Comparison of ENCODE assay signal across 26 cellular contexts in the genomic region with DNA sequence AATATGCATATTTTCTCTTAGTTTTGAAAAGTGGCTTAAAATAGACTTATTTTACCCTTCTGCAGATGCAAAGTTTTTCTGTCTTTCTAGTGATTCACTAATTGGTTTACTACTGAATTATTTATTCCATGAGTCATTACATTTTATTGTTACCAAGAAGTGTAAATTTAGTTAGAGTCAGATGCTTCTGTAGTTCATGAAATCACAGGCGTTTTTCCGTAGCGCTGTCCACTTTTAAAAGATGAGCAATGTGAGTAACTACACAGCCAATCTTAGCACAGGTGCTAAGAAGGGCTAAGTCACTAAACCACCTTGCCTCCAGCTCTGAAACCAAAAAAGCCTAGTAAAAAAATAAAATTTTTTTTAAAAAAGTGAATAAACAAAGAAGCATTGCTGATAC. TPM values are rescaled to one million over a fixed set of nuclear protein-coding genes. Genes with fewer than 3 reads are reported as not detected.
DNase-seq lines count a peak whose midpoint lies in the region; ATAC-seq, FAIRE-seq and TF ChIP-seq lines count a peak whose summit lies in the region.
"Had no signal": no experiment of that assay in that cellular context is flagged by ENCODE, and none has a peak within 500 bp of the region (broad histone marks: within the 10 kb centered on the region; RNA-seq: fewer than 3 reads in every experiment).

No MANE protein-coding gene starts in this region.

- peak; percentile 14 for DNase-seq in activated naive CD4-positive, alpha-beta T cell treated with anti-CD3 and anti-CD28 coated beads for 36 hours
- no peak for DNase-seq in activated naive CD4-positive, alpha-beta T cell (lab: John Stamatoyannopoulos, UW)
- DNase-seq in AG10803 (ENCODE audit: low read depth) = peak; percentile 12
- DNase-seq in GM23248 = peak; percentile 38
- no peak for DNase-seq in SIG-M5 treated with dmso at 0.1 percent for 504 hours (lab: John Stamatoyannopoulos, UW; ENCODE audit: unreplicated experiment)
- DNase-seq in aorta = no peak
- DNase-seq: Caco-2; CD4-positive, alpha-beta T cell; EL; GOT3; Karpas-422; MM.1S; NCI-H1092; NCI-H1436 treated with DMSO at 0.1 percent for 48 hours; NCI-H2029; NCI-H526 had no signal

- H3K9me3 ChIP-seq in GM23248 (ENCODE audit: low read depth) (no peaks in the 10 kb centered on the region), aorta (ENCODE audit: control insufficient read depth, low read length) (no peaks in the 10 kb centered on the region)
- H3K9me3 ChIP-seq: SJSA1 had no signal

- no peaks in the 10 kb centered on the region for H3K9me2 ChIP-seq in GM23248 (ENCODE audit: insufficient read depth)

- H3K4me1 Mint-ChIP-seq in activated naive CD4-positive, alpha-beta T cell treated with anti-CD3 and anti-CD28 coated beads for 36 hours (ENCODE audit: low read depth) = no peaks in the 10 kb centered on the region

- no peaks in the 10 kb centered on the region for H4K20me1 ChIP-seq in GM23248 (ENCODE audit: insufficient read depth)

- H3K36me3 ChIP-seq in GM23248 (ENCODE audit: low read depth) (no peaks in the 10 kb centered on the region), aorta (ENCODE audit: control insufficient read depth in 1 of 2, insufficient read depth in 2 of 2, low read length in 1 of 2) (no peaks in the 10 kb centered on the region)
- H3K36me3 ChIP-seq: SJSA1 had no signal

- no peaks in the 10 kb centered on the region for H3K79me2 ChIP-seq in GM23248 (ENCODE audit: insufficient read depth)

- peaks cover 12% of the 10 kb centered on the region for H3K27me3 Mint-ChIP-seq in activated naive CD4-positive, alpha-beta T cell treated with anti-CD3 and anti-CD28 coated beads for 36 hours (ENCODE audit: low read depth)
- H3K27me3 Mint-ChIP-seq: CD4-positive, alpha-beta T cell; IgD-negative memory B cell had no signal

- H3K9ac ChIP-seq in GM23248 = no peak overlapping the region

- TF ChIP-seq CTCF in AG10803 (conservative IDR thresholded peaks at IDR 0.05; ENCODE audit: low read length) = no peak

- in situ Hi-C loops in GM23248 (cut with MboI) = no loop called here

- H3K9me3 Mint-ChIP-seq in activated naive CD4-positive, alpha-beta T cell treated with anti-CD3 and anti-CD28 coated beads for 36 hours = peaks cover 2% of the 10 kb centered on the region
- H3K9me3 Mint-ChIP-seq: IgD-negative memory B cell had no signal

- no peaks in the 10 kb centered on the region for H3K36me3 Mint-ChIP-seq in activated naive CD4-positive, alpha-beta T cell treated with anti-CD3 and anti-CD28 coated beads for 36 hours (ENCODE audit: low read depth)
- H3K36me3 Mint-ChIP-seq: IgD-negative memory B cell had no signal

- H3K27me3 ChIP-seq in GM23248 (replicated peaks; ENCODE audit: insufficient read depth) (no peaks in the 10 kb centered on the region), aorta (ENCODE audit: control insufficient read depth in 1 of 2, insufficient read depth in 2 of 2, low read length in 1 of 2) (no peaks in the 10 kb centered on the region)
- H3K27me3 ChIP-seq: SJSA1 had no signal

- H3K4me3 ChIP-seq in AG10803 (ENCODE audit: low read length) (no peak overlapping the region), GM23248 (no peak overlapping the region), aorta (ENCODE audit: low read length in 2 of 2) (no peak overlapping the region)
- H3K4me3 ChIP-seq: SJSA1 had no signal

- H3K4me2 ChIP-seq in GM23248 (ENCODE audit: unreplicated experiment) = no peak overlapping the region

- no peaks in the 10 kb centered on the region for H3F3A ChIP-seq in GM23248 (ENCODE audit: insufficient read depth)

- CTCF ChIA-PET in activated naive CD4-positive, alpha-beta T cell treated with anti-CD3 and anti-CD28 coated beads for 36 hours (lab: Charles Lee) = no interaction called here

- H3K4me1 ChIP-seq in GM23248 (ENCODE audit: insufficient read depth) = no peaks in the 10 kb centered on the region
- no peaks in the 10 kb centered on the region for H3K4me1 ChIP-seq in aorta (ENCODE audit: control insufficient read depth in 1 of 2, insufficient read depth in 2 of 2, low read length in 2 of 2)
- H3K4me1 ChIP-seq: Caco-2, SJSA1 had no signal

- ATAC-seq in aorta (ENCODE audit: low FRiP score) (no peak), HG03442 (IDR thresholded peaks at IDR 0.05; ENCODE audit: unreplicated experiment) (no peak)
- ATAC-seq: HCT116 had no signal

- H3K4me3 Mint-ChIP-seq in activated naive CD4-positive, alpha-beta T cell treated with anti-CD3 and anti-CD28 coated beads for 36 hours = no peak overlapping the region
- H3K4me3 Mint-ChIP-seq: CD4-positive, alpha-beta T cell; IgD-negative memory B cell had no signal

- FAIRE-seq in islet of Langerhans (lab: Jason Lieb, UNC) = peak; percentile 17
- FAIRE-seq: GM12892, GM18507, HTR-8/SVneo had no signal

- H3K27ac ChIP-seq in GM23248 (no peak overlapping the region), aorta (ENCODE audit: low read depth in 1 of 2, low read length in 2 of 2) (no peak overlapping the region)
- H3K27ac ChIP-seq: SJSA1 had no signal

- intact Hi-C loops in activated naive CD4-positive, alpha-beta T cell treated with anti-CD3 and anti-CD28 coated beads for 36 hours (cut with micrococcal nuclease) = no loop called here
- intact Hi-C loops in aorta (cut with DNase I) = no loop called here

- H3K27ac Mint-ChIP-seq in activated naive CD4-positive, alpha-beta T cell treated with anti-CD3 and anti-CD28 coated beads for 36 hours = no peak overlapping the region
- H3K27ac Mint-ChIP-seq: CD4-positive, alpha-beta T cell; IgD-negative memory B cell had no signal

- WGBS in GM23248 (ENCODE audit: low coverage in 1 of 2, low lambda C conversion rate in 2 of 2, missing lambda C conversion rate in 2 of 2), 2 experiments = 8 to 14% methylated on average over 3 of the region's 3 CpGs
- WGBS in aorta, 2 donors = 89 to 94% methylated on average over 3 of the region's 3 CpGs

- H2AFZ ChIP-seq in GM23248 = no peak overlapping the region

RNA-seq across cellular contexts. Expression of gene RGS13, which starts 24.7 kb away (rescaled TPM):
- total RNA-seq in activated naive CD4-positive, alpha-beta T cell treated with anti-CD3 and anti-CD28 coated beads for 36 hours = not detected
- not detected in 2 replicates for total RNA-seq in GM23248 (2014; rRNA removed; shearing (Covaris generic))
- polyA plus RNA-seq in GM23248 (2016; fragmentation: Nextera tagmentation; extraction: Ambion mirVana) (not detected in 2 replicates), aorta (1 to 10 TPM in 1 of 2 donors, under 1 TPM in 1; 0.64 to 2.9 TPM)
- 1 to 10 TPM in 1 of 2 donors, under 1 TPM in 1; 0.71 to 1.5 TPM for total RNA-seq in aorta
- total RNA-seq: Caco-2, SJSA1 had no signal
- polyA plus RNA-seq: AG04450, BJ had no signal

Comparison
In these comparisons a context has a peak if more than half of its experiments do, and no peak if none do; other contexts are left out.
1. DNase-seq: peak in activated naive CD4-positive, alpha-beta T cell treated with anti-CD3 and anti-CD28 coated beads for 36 hours (single experiment), AG10803 (single experiment) and GM23248 (single experiment); none in activated naive CD4-positive, alpha-beta T cell (0 of 4), SIG-M5 treated with dmso at 0.1 percent for 504 hours (single experiment) and aorta (0 of 2).